ENCODE assay signal across 1 cellular context in the genomic region with DNA sequence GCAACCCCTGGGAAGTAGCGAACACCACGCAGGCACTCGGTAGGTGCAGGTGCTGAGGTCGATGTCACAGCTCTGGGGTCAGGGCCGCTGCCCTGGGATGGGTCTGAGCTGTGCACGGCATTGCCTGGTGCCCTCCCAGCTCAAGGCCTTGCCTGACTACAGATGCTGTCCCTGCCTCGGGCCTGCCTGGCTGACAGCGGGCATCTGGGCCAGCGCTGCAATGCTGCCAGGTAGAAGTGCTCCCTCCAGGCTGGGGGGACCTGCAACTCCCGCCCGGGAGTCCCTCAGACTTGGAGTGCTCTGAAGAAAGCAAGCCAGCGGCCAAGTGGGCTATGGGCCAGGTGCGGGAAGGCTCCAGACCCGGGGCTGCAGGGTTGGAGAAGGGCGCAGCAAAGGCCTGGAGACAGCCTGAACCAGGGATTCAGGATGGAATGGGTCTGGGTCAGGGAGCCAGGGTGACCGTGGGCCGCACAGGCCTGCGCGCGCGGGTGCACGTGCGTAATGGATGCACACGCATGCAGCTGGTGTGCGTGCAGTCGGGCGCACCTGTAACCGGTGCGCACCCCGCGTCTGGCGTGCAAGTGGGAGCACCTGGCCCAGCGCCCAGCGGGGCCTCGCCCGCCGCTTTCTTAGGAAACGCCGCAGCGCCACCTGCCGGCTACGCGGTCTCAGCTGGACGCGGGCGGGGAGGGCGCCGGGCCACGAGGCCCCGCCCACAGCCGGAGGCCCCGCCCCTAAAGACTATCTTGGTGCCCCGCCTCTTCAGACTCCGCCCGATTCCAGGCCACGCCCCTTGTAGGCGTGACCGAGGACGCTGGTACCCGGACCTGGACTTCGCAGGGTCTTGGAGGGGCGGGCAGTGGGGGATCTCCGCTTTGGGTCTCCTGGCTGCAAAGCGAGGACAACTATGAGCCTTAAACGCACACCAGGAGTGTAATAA.
TF ChIP-seq lines count a peak whose summit lies in the region.

No MANE protein-coding gene starts in this region.

TF ChIP-seq in HepG2, 621 proteins besides CTCF, POLR2A, EP300 and RAD21 (continued from another document and continues in another):
- TF ChIP-seq, protein P1, sequence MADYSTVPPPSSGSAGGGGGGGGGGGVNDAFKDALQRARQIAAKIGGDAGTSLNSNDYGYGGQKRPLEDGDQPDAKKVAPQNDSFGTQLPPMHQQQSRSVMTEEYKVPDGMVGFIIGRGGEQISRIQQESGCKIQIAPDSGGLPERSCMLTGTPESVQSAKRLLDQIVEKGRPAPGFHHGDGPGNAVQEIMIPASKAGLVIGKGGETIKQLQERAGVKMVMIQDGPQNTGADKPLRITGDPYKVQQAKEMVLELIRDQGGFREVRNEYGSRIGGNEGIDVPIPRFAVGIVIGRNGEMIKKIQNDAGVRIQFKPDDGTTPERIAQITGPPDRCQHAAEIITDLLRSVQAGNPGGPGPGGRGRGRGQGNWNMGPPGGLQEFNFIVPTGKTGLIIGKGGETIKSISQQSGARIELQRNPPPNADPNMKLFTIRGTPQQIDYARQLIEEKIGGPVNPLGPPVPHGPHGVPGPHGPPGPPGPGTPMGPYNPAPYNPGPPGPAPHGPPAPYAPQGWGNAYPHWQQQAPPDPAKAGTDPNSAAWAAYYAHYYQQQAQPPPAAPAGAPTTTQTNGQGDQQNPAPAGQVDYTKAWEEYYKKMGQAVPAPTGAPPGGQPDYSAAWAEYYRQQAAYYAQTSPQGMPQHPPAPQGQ (CRISPR knock-in tag; IDR thresholded peaks at IDR 0.05; ENCODE audit: borderline replicate concordance) = no peak
- TF ChIP-seq SMC3 (IDR thresholded peaks at IDR 0.05; ENCODE audit: low read length) (no peak), ZNF121 (CRISPR knock-in tag; IDR thresholded peaks at IDR 0.05) (no peak), ZNF687 (CRISPR knock-in tag; IDR thresholded peaks at IDR 0.05) (peak; percentile 67), ZFP41 (CRISPR knock-in tag; IDR thresholded peaks at IDR 0.05; ENCODE audit: borderline replicate concordance) (no peak), ERF (CRISPR knock-in tag; IDR thresholded peaks at IDR 0.05) (peak; percentile 23; the same call in 1 of the 2 replicates), SNAPC4 (CRISPR knock-in tag; IDR thresholded peaks at IDR 0.05) (no peak), ZNF512B (CRISPR knock-in tag; IDR thresholded peaks at IDR 0.05; ENCODE audit: borderline replicate concordance) (no peak), ZNF567 (CRISPR knock-in tag; IDR thresholded peaks at IDR 0.05; ENCODE audit: borderline replicate concordance) (no peak), SOX13 (IDR thresholded peaks at IDR 0.05) (no peak), SOX13 (CRISPR knock-in tag; conservative IDR thresholded peaks at IDR 0.05 in 1 of 2, IDR thresholded peaks at IDR 0.05 in 1 of 2) (no peak), REST (IDR thresholded peaks at IDR 0.05; ENCODE audit: borderline replicate concordance in 1 of 2, low read depth in 1 of 2, low read length in 2 of 2) (no peak), TSC22D2 (CRISPR knock-in tag; IDR thresholded peaks at IDR 0.05; ENCODE audit: borderline replicate concordance) (no peak), GPN1 (CRISPR knock-in tag; IDR thresholded peaks at IDR 0.05; ENCODE audit: borderline replicate concordance) (no peak), ARID5B (CRISPR knock-in tag; IDR thresholded peaks at IDR 0.05) (no peak), RFX5 (IDR thresholded peaks at IDR 0.05; ENCODE audit: low read depth, low read length) (no peak), ZFP62 (CRISPR knock-in tag; IDR thresholded peaks at IDR 0.05) (0 out of 2 replicates have a peak, but pooled peaks have one; percentile 18), REL (CRISPR knock-in tag; conservative IDR thresholded peaks at IDR 0.05) (no peak)
- TF ChIP-seq, protein P2, sequence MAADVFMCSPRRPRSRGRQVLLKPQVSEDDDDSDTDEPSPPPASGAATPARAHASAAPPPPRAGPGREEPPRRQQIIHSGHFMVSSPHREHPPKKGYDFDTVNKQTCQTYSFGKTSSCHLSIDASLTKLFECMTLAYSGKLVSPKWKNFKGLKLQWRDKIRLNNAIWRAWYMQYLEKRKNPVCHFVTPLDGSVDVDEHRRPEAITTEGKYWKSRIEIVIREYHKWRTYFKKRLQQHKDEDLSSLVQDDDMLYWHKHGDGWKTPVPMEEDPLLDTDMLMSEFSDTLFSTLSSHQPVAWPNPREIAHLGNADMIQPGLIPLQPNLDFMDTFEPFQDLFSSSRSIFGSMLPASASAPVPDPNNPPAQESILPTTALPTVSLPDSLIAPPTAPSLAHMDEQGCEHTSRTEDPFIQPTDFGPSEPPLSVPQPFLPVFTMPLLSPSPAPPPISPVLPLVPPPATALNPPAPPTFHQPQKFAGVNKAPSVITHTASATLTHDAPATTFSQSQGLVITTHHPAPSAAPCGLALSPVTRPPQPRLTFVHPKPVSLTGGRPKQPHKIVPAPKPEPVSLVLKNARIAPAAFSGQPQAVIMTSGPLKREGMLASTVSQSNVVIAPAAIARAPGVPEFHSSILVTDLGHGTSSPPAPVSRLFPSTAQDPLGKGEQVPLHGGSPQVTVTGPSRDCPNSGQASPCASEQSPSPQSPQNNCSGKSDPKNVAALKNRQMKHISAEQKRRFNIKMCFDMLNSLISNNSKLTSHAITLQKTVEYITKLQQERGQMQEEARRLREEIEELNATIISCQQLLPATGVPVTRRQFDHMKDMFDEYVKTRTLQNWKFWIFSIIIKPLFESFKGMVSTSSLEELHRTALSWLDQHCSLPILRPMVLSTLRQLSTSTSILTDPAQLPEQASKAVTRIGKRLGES (CRISPR knock-in tag; IDR thresholded peaks at IDR 0.05; ENCODE audit: borderline replicate concordance) = no peak
